18 cellular contexts compared by ENCODE assay signal in the genomic region with DNA sequence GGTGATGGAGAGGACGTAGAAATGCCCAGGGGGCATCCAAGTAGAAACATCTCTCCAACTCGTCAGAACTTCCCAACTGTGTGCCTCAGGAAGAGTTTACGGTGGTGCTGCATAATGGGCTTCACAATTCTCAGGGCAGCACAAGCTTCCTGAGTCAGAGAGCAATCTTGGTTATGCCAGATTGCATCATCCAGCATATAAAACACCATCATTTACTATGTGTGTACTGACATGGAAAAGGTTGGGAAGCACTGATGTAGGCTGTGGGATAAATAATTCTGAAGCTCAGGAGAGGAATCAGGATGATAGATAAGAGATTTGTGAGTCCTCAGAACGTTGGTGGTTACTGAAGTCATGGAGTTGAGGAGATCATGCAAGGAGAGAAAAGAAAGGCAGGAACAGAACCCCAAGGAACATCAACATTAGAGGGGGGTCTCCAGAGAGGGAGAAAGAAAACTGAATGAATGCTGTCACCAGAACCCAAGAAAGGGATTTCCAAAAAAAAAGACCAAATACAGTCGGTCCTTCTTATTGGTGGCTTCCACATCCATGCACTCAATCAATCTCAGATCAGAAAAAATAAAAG. TPM values are rescaled to one million over a fixed set of nuclear protein-coding genes. Genes with fewer than 3 reads are reported as not detected.
DNase-seq lines count a peak whose midpoint lies in the region; ATAC-seq and TF ChIP-seq lines count a peak whose summit lies in the region.
"Had no signal": no experiment of that assay in that cellular context is flagged by ENCODE, and none has a peak within 500 bp of the region (broad histone marks: within the 10 kb centered on the region; RNA-seq: fewer than 3 reads in every experiment).

No MANE protein-coding gene starts in this region.

- ATAC-seq in WTC11: no peak
- no peak for ATAC-seq in HG02981 (IDR thresholded peaks at IDR 0.05; ENCODE audit: unreplicated experiment)
- ATAC-seq: activated naive CD4-positive, alpha-beta T cell treated with anti-CD3 and anti-CD28 coated beads, Interleukin-2, amount 50 U/mL, for 72 hours; stimulated activated effector memory CD8-positive, alpha-beta T cell treated with anti-CD3 and anti-CD28 coated beads, Interleukin-12 subunit alpha, Interleukin-12 subunit beta, amount 100 ng/mL, for 72 hours had no signal

- H4K91ac ChIP-seq in neuronal stem cell (ENCODE audit: low read depth, low read length, poor library complexity): no peak overlapping the region

- no peaks in the 10 kb centered on the region for H3K36me3 Mint-ChIP-seq in WTC11
- H3K36me3 Mint-ChIP-seq: activated naive CD4-positive, alpha-beta T cell treated with anti-CD3 and anti-CD28 coated beads, Interleukin-2, amount 50 U/mL, for 72 hours had no signal

- no peak overlapping the region for H2AK5ac ChIP-seq in neuronal stem cell (ENCODE audit: low read depth, low read length)

- H2BK5ac ChIP-seq in neuronal stem cell (ENCODE audit: low read length): no peak overlapping the region

- CTCF ChIA-PET in AG04449 (lab: Yijun Ruan, JAX) (interaction anchor here (1.5 to 9.4 kb wide), 3 partner anchors 7 to 55 kb away, joined by 8 to 61 read pairs (median 16); no protein-coding TSS in a partner anchor), WTC11 (lab: Charles Lee) (no interaction called here)

- peaks cover 0 to 5% of the 10 kb centered on the region in 2 donors for H3K4me1 ChIP-seq in neuronal stem cell (ENCODE audit: control insufficient read depth in 2 of 2, insufficient read depth in 1 of 2, low read depth in 1 of 2, low read length in 2 of 2)

- H2BK15ac ChIP-seq in neuronal stem cell (ENCODE audit: low read length): no peak overlapping the region

- H3K4me3 ChIP-seq in AG04449 (ENCODE audit: low read depth, low read length) (no peak overlapping the region), fibroblast of the aortic adventitia (ENCODE audit: low read depth, low read length) (no peak overlapping the region), neuronal stem cell (ENCODE audit: low read length in 2 of 2) (no peak overlapping the region)
- H3K4me3 ChIP-seq: coronary artery, uterus had no signal

- no peak overlapping the region for H3K27ac Mint-ChIP-seq in WTC11
- H3K27ac Mint-ChIP-seq: stimulated activated effector memory CD8-positive, alpha-beta T cell treated with anti-CD3 and anti-CD28 coated beads, Interleukin-12 subunit alpha, Interleukin-12 subunit beta, amount 100 ng/mL, for 72 hours had no signal

- H3K4ac ChIP-seq in neuronal stem cell (ENCODE audit: low read length): no peak overlapping the region

- no peak overlapping the region for H3K14ac ChIP-seq in neuronal stem cell (ENCODE audit: low read length)

- no peaks in the 10 kb centered on the region for H3K27me3 ChIP-seq in neuronal stem cell (ENCODE audit: control insufficient read depth in 3 of 3, insufficient read depth in 3 of 3, low read depth in 1 of 3, low read length in 3 of 3)
- H3K27me3 ChIP-seq: uterus had no signal

- H2BK120ac ChIP-seq in neuronal stem cell (ENCODE audit: low read depth, low read length): no peak overlapping the region

- H3K23ac ChIP-seq in neuronal stem cell (ENCODE audit: low read depth, low read length, poor library complexity): no peak overlapping the region

- no peak overlapping the region for H3K4me2 ChIP-seq in neuronal stem cell (ENCODE audit: insufficient read depth, low read length, poor library complexity, severe bottlenecking)

- no peaks in the 10 kb centered on the region for H3K9me3 Mint-ChIP-seq in WTC11
- H3K9me3 Mint-ChIP-seq: activated naive CD4-positive, alpha-beta T cell treated with anti-CD3 and anti-CD28 coated beads, Interleukin-2, amount 50 U/mL, for 72 hours; stimulated activated effector memory CD8-positive, alpha-beta T cell treated with anti-CD3 and anti-CD28 coated beads, Interleukin-12 subunit alpha, Interleukin-12 subunit beta, amount 100 ng/mL, for 72 hours had no signal

- H3K4me3 Mint-ChIP-seq in WTC11: no peak overlapping the region
- H3K4me3 Mint-ChIP-seq: stimulated activated effector memory CD8-positive, alpha-beta T cell treated with anti-CD3 and anti-CD28 coated beads, Interleukin-12 subunit alpha, Interleukin-12 subunit beta, amount 100 ng/mL, for 72 hours had no signal

- WGBS in neuronal stem cell (ENCODE audit: extremely low coverage in 2 of 2, insufficient read length in 2 of 2, insufficient replicate concordance in 1 of 2), 2 donors: no CpG with 5 or more reads among the region's 5 CpGs

- H3K9ac ChIP-seq in neuronal stem cell (ENCODE audit: low read depth, low read length, poor library complexity): no peak overlapping the region

- no peak overlapping the region for H2BK12ac ChIP-seq in neuronal stem cell (ENCODE audit: low read length)

- peaks cover 7% of the 10 kb centered on the region for H3K4me1 Mint-ChIP-seq in WTC11

- no peaks in the 10 kb centered on the region for H3K36me3 ChIP-seq in neuronal stem cell (replicated peaks in 1 of 2; ENCODE audit: control insufficient read depth in 2 of 2, insufficient read depth in 2 of 2, low read length in 2 of 2)
- H3K36me3 ChIP-seq: uterus had no signal

- DNase-seq in AG04449 (ENCODE audit: low read depth, low spot score) (peak; percentile 37), H4 (ENCODE audit: low spot score) (peak; percentile 62), WTC11 (ENCODE audit: low spot score) (no peak), fibroblast of the aortic adventitia (ENCODE audit: low read depth) (peak; percentile 90), HT-29 (ENCODE audit: low spot score) (no peak), neuronal stem cell (ENCODE audit: low spot score) (no peak)
- DNase-seq in stimulated activated CD4-positive, alpha-beta T cell treated with anti-CD3 and anti-CD28 coated beads, Interleukin-4, amount 100 ng/mL, for 4 hours: no peak
- DNase-seq: activated CD8-positive, alpha-beta memory T cell treated with anti-CD3 and anti-CD28 coated beads, Interleukin-2, amount 50 U/mL, for 4 hours; GDM1; KBM-7; NCI-H146; NCI-H774; uterus had no signal

- H3K27ac ChIP-seq in neuronal stem cell (replicated peaks; ENCODE audit: low read length): no peak overlapping the region
- H3K27ac ChIP-seq: C4-2B, coronary artery, uterus had no signal

- no peaks in the 10 kb centered on the region for H3K9me3 ChIP-seq in neuronal stem cell (replicated peaks in 1 of 2; ENCODE audit: control insufficient read depth in 2 of 2, insufficient read depth in 1 of 2, low read depth in 1 of 2, low read length in 2 of 2)
- H3K9me3 ChIP-seq: uterus had no signal

- H3K18ac ChIP-seq in neuronal stem cell (ENCODE audit: low read length): no peak overlapping the region

- H3K27me3 Mint-ChIP-seq in WTC11 (ENCODE audit: low read depth): no peaks in the 10 kb centered on the region; the same call in 1 of the 2 replicates

- H2AFZ ChIP-seq in neuronal stem cell (ENCODE audit: low read length): no peak overlapping the region

- POLR2A ChIA-PET in AG04449 (lab: Yijun Ruan, JAX) (no interaction called here), WTC11 (lab: Charles Lee) (no interaction called here)

- no peak overlapping the region for H4K8ac ChIP-seq in neuronal stem cell (ENCODE audit: low read depth, low read length)

- TF ChIP-seq CTCF in AG04449 (IDR thresholded peaks at IDR 0.05; ENCODE audit: insufficient read depth, low read length, missing control alignments) (no peak), WTC11 (IDR thresholded peaks at IDR 0.05) (no peak), fibroblast of the aortic adventitia (IDR thresholded peaks at IDR 0.05; ENCODE audit: insufficient read depth, low read length) (no peak)

- H3K79me1 ChIP-seq in neuronal stem cell (ENCODE audit: low read depth, low read length): no peaks in the 10 kb centered on the region

TF ChIP-seq in WTC11, 78 proteins besides CTCF, POLR2A, EP300 and RAD21:
- TF ChIP-seq GABPB1 (CRISPR knock-in tag; IDR thresholded peaks at IDR 0.05): peak; percentile 75
- no peak for TF ChIP-seq ETV6 (CRISPR knock-in tag; IDR thresholded peaks at IDR 0.05)
- no peak for TF ChIP-seq ZNF138 (CRISPR knock-in tag; conservative IDR thresholded peaks at IDR 0.05)
TF ChIP-seq in WTC11: peak in this region for 1.

RNA-seq across cellular contexts. Expression of gene NCKAP5L, which starts 4.7 kb away (rescaled TPM):
- total RNA-seq in H4 (2014; rRNA removed; shearing (Covaris generic)): 4.9 and 8.9 TPM in 2 replicates
- total RNA-seq in WTC11 (2021): 22.1 to 27.8 TPM (median 22.4 TPM) in 3 replicates
- 21.6 and 27.9 TPM in 2 replicates for total RNA-seq in fibroblast of the aortic adventitia (ENCODE audit: low replicate concordance)
- total RNA-seq in HT-29 (2014; rRNA removed; shearing (Covaris generic)): 16.4 and 19.3 TPM in 2 replicates
- polyA plus RNA-seq in neuronal stem cell (2013, experiment 1 of 2): 12.5 TPM
- polyA plus RNA-seq in neuronal stem cell (2013, experiment 2 of 2): 13.0 TPM

RNA-seq across cellular contexts. Expression of gene BCDIN3D, which starts 10.0 kb away (rescaled TPM):
- total RNA-seq in H4 (2014; rRNA removed; shearing (Covaris generic)): 4.9 and 6.4 TPM in 2 replicates
- total RNA-seq in WTC11 (2021) (1.6 to 3.2 TPM (median 2.4 TPM) in 3 replicates), fibroblast of the aortic adventitia (ENCODE audit: low replicate concordance) (0.82 and 4.5 TPM in 2 replicates)
- 2.5 and 2.9 TPM in 2 replicates for total RNA-seq in HT-29 (2014; rRNA removed; shearing (Covaris generic))
- polyA plus RNA-seq in neuronal stem cell (2013, experiment 1 of 2): 5.6 TPM
- polyA plus RNA-seq in neuronal stem cell (2013, experiment 2 of 2): 6.0 TPM

Comparison
In these comparisons a context has a peak if more than half of its experiments do, and no peak if none do; other contexts are left out.
1. DNase-seq: peak in AG04449 (single experiment), H4 (single experiment) and fibroblast of the aortic adventitia (single experiment); none in WTC11 (single experiment), HT-29 (single experiment), neuronal stem cell (single experiment) and stimulated activated CD4-positive, alpha-beta T cell treated with anti-CD3 and anti-CD28 coated beads, Interleukin-4, amount 100 ng/mL, for 4 hours (0 of 2).